Comparison of ENCODE assay signal across 21 cellular contexts in the genomic region with DNA sequence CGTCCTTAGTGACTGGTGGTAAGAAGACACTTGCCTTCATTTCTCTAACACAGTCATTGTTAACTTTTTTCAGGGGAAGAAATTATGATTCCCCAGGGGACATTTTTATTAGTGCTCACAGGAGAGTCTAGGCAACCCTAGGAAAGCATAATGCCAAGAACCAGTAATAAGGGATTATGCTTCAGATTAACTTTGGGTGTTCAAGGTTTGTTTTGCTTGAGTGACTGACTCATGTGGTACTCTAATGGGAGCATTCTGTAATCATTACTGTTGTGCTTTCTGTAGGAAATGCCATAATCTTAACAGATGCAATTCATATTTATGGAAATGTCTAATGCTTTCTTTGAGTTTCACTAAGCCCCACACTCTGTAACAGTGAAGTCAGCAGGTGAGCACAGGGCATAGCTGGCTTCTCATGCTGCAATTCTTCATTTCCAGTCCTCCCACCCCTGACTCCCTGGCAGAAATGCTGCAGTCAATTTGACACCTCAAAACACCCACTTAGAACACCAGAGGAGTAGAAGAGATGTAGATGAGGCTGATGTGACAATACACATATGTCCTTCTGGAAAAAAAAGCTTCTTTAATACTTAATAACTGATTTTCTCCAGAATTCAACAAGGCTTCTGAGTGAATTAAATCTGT.
A peak's percentile ranks its signal among the peaks of the same experiment; 100 is the strongest.
DNase-seq lines count a peak whose midpoint lies in the region; ATAC-seq, FAIRE-seq and TF ChIP-seq lines count a peak whose summit lies in the region.
"Had no signal": no experiment of that assay in that cellular context is flagged by ENCODE, and none has a peak within 500 bp of the region (broad histone marks: within the 10 kb centered on the region; RNA-seq: fewer than 3 reads in every experiment).

No MANE protein-coding gene starts in this region.

- ATAC-seq in GM21619 (IDR thresholded peaks at IDR 0.05; ENCODE audit: unreplicated experiment) (no peak), right cardiac atrium (no peak)
- ATAC-seq: natural killer cell, Right ventricle myocardium inferior had no signal

- H3K79me2 ChIP-seq in GM23248 (ENCODE audit: insufficient read depth) = no peaks in the 10 kb centered on the region
- H3K79me2 ChIP-seq in smooth muscle cell (ENCODE audit: low read depth) = no peaks in the 10 kb centered on the region

- H3K4me3 Mint-ChIP-seq in endothelial cell (ENCODE audit: unreplicated experiment) = no peak overlapping the region
- H3K4me3 Mint-ChIP-seq: activated CD4-positive, alpha-beta memory T cell treated with anti-CD3 and anti-CD28 coated beads, Interleukin-2, amount 10 ng/mL, durations not matched to agents 7 days and 5 days; activated naive CD4-positive, alpha-beta T cell treated with anti-CD3 and anti-CD28 coated beads, Interleukin-2, amount 10 ng/mL, durations not matched to agents 7 days and 5 days; activated T-cell treated with anti-CD3 and anti-CD28 coated beads, Interleukin-2, amount 50 U/mL, for 24 hours; memory B cell; natural killer cell had no signal

- H3K27ac ChIP-seq in GM23248 = peak overlapping the region; percentile 37
- no peak overlapping the region for H3K27ac ChIP-seq in smooth muscle cell (ENCODE audit: low read depth)
- H3K27ac ChIP-seq in right cardiac atrium (ENCODE audit: low read length) = no peak overlapping the region
- no peak overlapping the region for H3K27ac ChIP-seq in kidney (ENCODE audit: low read depth in 2 of 2, low read length in 2 of 2)
- H3K27ac ChIP-seq: VCaP had no signal

- TF ChIP-seq CTCF in fibroblast of villous mesenchyme (IDR thresholded peaks at IDR 0.05; ENCODE audit: insufficient read depth, low read depth, low read length) (no peak), smooth muscle cell (IDR thresholded peaks at IDR 0.05; ENCODE audit: borderline replicate concordance, insufficient read depth, poor library complexity, severe bottlenecking) (no peak), endothelial cell (IDR thresholded peaks at IDR 0.05; ENCODE audit: unreplicated experiment) (no peak), kidney (IDR thresholded peaks at IDR 0.05; ENCODE audit: borderline replicate concordance, extremely low read depth, insufficient read depth) (no peak)

- H3K27me3 ChIP-seq in GM23248 (replicated peaks; ENCODE audit: insufficient read depth) = no peaks in the 10 kb centered on the region
- H3K27me3 ChIP-seq in adipocyte (replicated peaks; ENCODE audit: control insufficient read depth, insufficient read depth, low read length) = no peaks in the 10 kb centered on the region
- no peaks in the 10 kb centered on the region for H3K27me3 ChIP-seq in smooth muscle cell (ENCODE audit: low read depth)
- H3K27me3 ChIP-seq in right cardiac atrium (ENCODE audit: control insufficient read depth, insufficient read depth) = no peaks in the 10 kb centered on the region

- no peaks in the 10 kb centered on the region for H3K36me3 Mint-ChIP-seq in endothelial cell (ENCODE audit: low read depth, unreplicated experiment)
- H3K36me3 Mint-ChIP-seq: activated naive CD4-positive, alpha-beta T cell treated with anti-CD3 and anti-CD28 coated beads, Interleukin-2, amount 10 ng/mL, durations not matched to agents 7 days and 5 days; memory B cell; natural killer cell had no signal

- intact Hi-C loops in right cardiac atrium (cut with DNase I) (no loop called here), kidney (cut with DNase I) (no loop called here)

- no peak overlapping the region for H3K9ac ChIP-seq in GM23248
- no peak overlapping the region for H3K9ac ChIP-seq in adipocyte (ENCODE audit: low read length)
- H3K9ac ChIP-seq in smooth muscle cell (ENCODE audit: low read depth) = no peak overlapping the region
- H3K9ac ChIP-seq in kidney (ENCODE audit: low read length in 2 of 2) = no peak overlapping the region

- 100% methylated on average over 1 of the region's 1 CpG for WGBS in GM23248 (ENCODE audit: low coverage in 1 of 2, low lambda C conversion rate in 2 of 2, missing lambda C conversion rate in 2 of 2), 2 experiments
- 71% methylated on average over 1 of the region's 1 CpG for WGBS in smooth muscle cell (ENCODE audit: low lambda C conversion rate)
- WGBS in right cardiac atrium = 78% methylated on average over 1 of the region's 1 CpG

- H4K20me1 ChIP-seq in GM23248 (ENCODE audit: insufficient read depth) (no peaks in the 10 kb centered on the region), smooth muscle cell (ENCODE audit: low read depth) (no peaks in the 10 kb centered on the region)

- H3F3A ChIP-seq in GM23248 (ENCODE audit: insufficient read depth) (peaks cover 29% of the 10 kb centered on the region), smooth muscle cell (ENCODE audit: low read depth) (no peaks in the 10 kb centered on the region)

- H3K27ac Mint-ChIP-seq in endothelial cell (ENCODE audit: unreplicated experiment) = no peak overlapping the region
- H3K27ac Mint-ChIP-seq: activated CD4-positive, alpha-beta memory T cell treated with anti-CD3 and anti-CD28 coated beads, Interleukin-2, amount 10 ng/mL, durations not matched to agents 7 days and 5 days; activated naive CD4-positive, alpha-beta T cell treated with anti-CD3 and anti-CD28 coated beads, Interleukin-2, amount 10 ng/mL, durations not matched to agents 7 days and 5 days; activated T-cell treated with anti-CD3 and anti-CD28 coated beads, Interleukin-2, amount 50 U/mL, for 24 hours; memory B cell; natural killer cell had no signal

- H3K9me3 ChIP-seq in GM23248 (ENCODE audit: low read depth) (no peaks in the 10 kb centered on the region), adipocyte (ENCODE audit: control insufficient read depth, low read length) (no peaks in the 10 kb centered on the region), smooth muscle cell (replicated peaks; ENCODE audit: low read depth) (no peaks in the 10 kb centered on the region), right cardiac atrium (ENCODE audit: control insufficient read depth, low read length) (no peaks in the 10 kb centered on the region), kidney (ENCODE audit: control insufficient read depth in 1 of 2, low read length in 2 of 2) (no peaks in the 10 kb centered on the region)

- peak overlapping the region; percentile 19; the same call in 1 of the 2 replicates for H2AFZ ChIP-seq in GM23248
- no peak overlapping the region for H2AFZ ChIP-seq in smooth muscle cell (ENCODE audit: low read depth)

- DNase-seq in GM23248 (peak; percentile 60), adipocyte (ENCODE audit: low read depth) (peak; percentile 41), fibroblast of villous mesenchyme (ENCODE audit: low read depth) (peak; percentile 44), smooth muscle cell (lab: John Stamatoyannopoulos, UW; ENCODE audit: unreplicated experiment) (no peak), endothelial cell (ENCODE audit: low spot score) (no peak), right cardiac atrium (no peak), kidney (no peak)
- DNase-seq: activated CD4-positive, alpha-beta memory T cell treated with anti-CD3 and anti-CD28 coated beads, Interleukin-2, amount 10 ng/mL, durations not matched to agents 7 days and 5 days; activated naive CD4-positive, alpha-beta T cell treated with anti-CD3 and anti-CD28 coated beads, Interleukin-2, amount 10 ng/mL, durations not matched to agents 7 days and 5 days; activated T-cell treated with anti-CD3 and anti-CD28 coated beads, Interleukin-2, amount 50 U/mL, for 24 hours; C1 segment of cervical spinal cord; DMS153; natural killer cell; NCI-H1930; stimulated activated CD4-positive, alpha-beta T cell treated with anti-CD3 and anti-CD28 coated beads, Interleukin-4, amount 100 ng/mL, for 4 hours; T-helper 1 cell had no signal

- no peaks in the 10 kb centered on the region for H3K9me3 Mint-ChIP-seq in endothelial cell (ENCODE audit: unreplicated experiment)
- H3K9me3 Mint-ChIP-seq: activated CD4-positive, alpha-beta memory T cell treated with anti-CD3 and anti-CD28 coated beads, Interleukin-2, amount 10 ng/mL, durations not matched to agents 7 days and 5 days; activated naive CD4-positive, alpha-beta T cell treated with anti-CD3 and anti-CD28 coated beads, Interleukin-2, amount 10 ng/mL, durations not matched to agents 7 days and 5 days; activated T-cell treated with anti-CD3 and anti-CD28 coated beads, Interleukin-2, amount 50 U/mL, for 24 hours; memory B cell; natural killer cell had no signal

- H3K4me3 ChIP-seq in GM23248 (no peak overlapping the region), adipocyte (ENCODE audit: low read length) (no peak overlapping the region), fibroblast of villous mesenchyme (ENCODE audit: low read depth, low read length) (no peak overlapping the region), smooth muscle cell (no peak overlapping the region), right cardiac atrium (ENCODE audit: low read length) (no peak overlapping the region), kidney (ENCODE audit: low read length in 2 of 2) (no peak overlapping the region)

- in situ Hi-C loops in GM23248 (cut with MboI) = no loop called here

- no peak overlapping the region for H3K4me2 ChIP-seq in GM23248 (ENCODE audit: unreplicated experiment)
- peak overlapping the region; percentile 41 for H3K4me2 ChIP-seq in smooth muscle cell

- peaks cover 8% of the 10 kb centered on the region for H3K4me1 Mint-ChIP-seq in endothelial cell (ENCODE audit: unreplicated experiment)
- H3K4me1 Mint-ChIP-seq: activated naive CD4-positive, alpha-beta T cell treated with anti-CD3 and anti-CD28 coated beads, Interleukin-2, amount 10 ng/mL, durations not matched to agents 7 days and 5 days; memory B cell; natural killer cell had no signal

- no peaks in the 10 kb centered on the region for H3K36me3 ChIP-seq in GM23248 (ENCODE audit: low read depth)
- H3K36me3 ChIP-seq in adipocyte (ENCODE audit: control insufficient read depth, insufficient read depth, low read length, severe bottlenecking) = no peaks in the 10 kb centered on the region
- H3K36me3 ChIP-seq in smooth muscle cell (ENCODE audit: low read depth) = no peaks in the 10 kb centered on the region
- H3K36me3 ChIP-seq in kidney (ENCODE audit: control insufficient read depth in 1 of 2, insufficient read depth in 2 of 2, low read length in 2 of 2) = no peaks in the 10 kb centered on the region

- H3K4me1 ChIP-seq in GM23248 (ENCODE audit: insufficient read depth) (peaks cover 30% of the 10 kb centered on the region), adipocyte (ENCODE audit: control insufficient read depth, insufficient read depth, low read length) (peaks cover 18% of the 10 kb centered on the region), smooth muscle cell (ENCODE audit: low read depth) (peaks cover 6% of the 10 kb centered on the region), right cardiac atrium (ENCODE audit: control insufficient read depth, insufficient read depth, low read length) (no peaks in the 10 kb centered on the region), kidney (ENCODE audit: control insufficient read depth in 1 of 2, insufficient read depth in 1 of 2, low read depth in 1 of 2, low read length in 2 of 2) (no peaks in the 10 kb centered on the region)

- FAIRE-seq in kidney (lab: Jason Lieb, UNC) = no peak
- FAIRE-seq: keratinocyte had no signal

- H3K9me2 ChIP-seq in GM23248 (ENCODE audit: insufficient read depth) = peaks cover 4% of the 10 kb centered on the region; the same call in 1 of the 2 replicates

- no peaks in the 10 kb centered on the region for H3K27me3 Mint-ChIP-seq in endothelial cell (ENCODE audit: unreplicated experiment)
- H3K27me3 Mint-ChIP-seq: activated CD4-positive, alpha-beta memory T cell treated with anti-CD3 and anti-CD28 coated beads, Interleukin-2, amount 10 ng/mL, durations not matched to agents 7 days and 5 days; activated naive CD4-positive, alpha-beta T cell treated with anti-CD3 and anti-CD28 coated beads, Interleukin-2, amount 10 ng/mL, durations not matched to agents 7 days and 5 days; memory B cell had no signal

Comparison
In these comparisons a context has a peak if more than half of its experiments do, and no peak if none do; other contexts are left out.
1. DNase-seq: peak in GM23248 (single experiment), adipocyte (single experiment) and fibroblast of villous mesenchyme (single experiment); none in smooth muscle cell (single experiment), endothelial cell (single experiment), right cardiac atrium (0 of 3) and kidney (single experiment).